Comparison of ENCODE assay signal across 8 cellular contexts in genomic region chr1:153617677-153618076, GRCh38. TPM values are rescaled to one million over a fixed set of nuclear protein-coding genes. Genes with fewer than 3 reads are reported as not detected.
DNase-seq lines count a peak whose midpoint lies in the region; ATAC-seq and TF ChIP-seq lines count a peak whose summit lies in the region.

No MANE protein-coding gene starts in this region.

- no peaks in the 10 kb centered on the region for H3K36me3 Mint-ChIP-seq in type B pancreatic cell

- peak; percentile 75 for ATAC-seq in GM19452 (IDR thresholded peaks at IDR 0.05; ENCODE audit: unreplicated experiment)

- no peaks in the 10 kb centered on the region for H3K27me3 Mint-ChIP-seq in type B pancreatic cell

- no peaks in the 10 kb centered on the region for H3K9me3 Mint-ChIP-seq in type B pancreatic cell

- DNase-seq in NCI-H2029 (lab: John Stamatoyannopoulos, UW) (peak; percentile 11), NCI-H2029 treated with DMSO at 0.1 percent for 48 hours (lab: John Stamatoyannopoulos, UW) (no peak), NCI-H748 treated with DMSO at 0.1 percent for 48 hours (lab: John Stamatoyannopoulos, UW) (peak; percentile 39), iPS-NIHi11 (ENCODE audit: low spot score) (peak; percentile 80), type B pancreatic cell (ENCODE audit: extremely low spot score, unreplicated experiment) (no peak), H4 (ENCODE audit: low spot score) (no peak)
- peak; percentile 69 for DNase-seq in activated T-helper 9 cell treated with anti-CD3 and anti-CD28 coated beads, Interleukin-2, amount 50 U/mL, for 16 hours (ENCODE audit: low read depth)

- H3K4me3 Mint-ChIP-seq in type B pancreatic cell = no peak overlapping the region

- peak overlapping the region; percentile 39 for H3K27ac Mint-ChIP-seq in type B pancreatic cell

- peak; percentile 70 for TF ChIP-seq CTCF in type B pancreatic cell (conservative IDR thresholded peaks at IDR 0.05)

- peaks cover 23% of the 10 kb centered on the region for H3K4me1 Mint-ChIP-seq in type B pancreatic cell (ENCODE audit: unreplicated experiment)

RNA-seq across cellular contexts. Expression of gene S100A14, which starts 1.6 kb away (rescaled TPM):
- 139 and 266 TPM in 2 replicates for total RNA-seq in type B pancreatic cell (ENCODE audit: low replicate concordance)
- not detected in 2 replicates for total RNA-seq in H4 (2014; rRNA removed; shearing (Covaris generic))

RNA-seq across cellular contexts. Expression of gene S100A16, which starts 4.7 kb away (rescaled TPM):
- 173 and 517 TPM in 2 replicates for total RNA-seq in type B pancreatic cell (ENCODE audit: low replicate concordance)
- total RNA-seq in H4 (2014; rRNA removed; shearing (Covaris generic)) = 25.1 and 35.9 TPM in 2 replicates

RNA-seq across cellular contexts. Expression of gene S100A13, which starts 9.6 kb away (rescaled TPM):
- 58.3 and 102 TPM in 2 replicates for total RNA-seq in type B pancreatic cell (ENCODE audit: low replicate concordance)
- total RNA-seq in H4 (2014; rRNA removed; shearing (Covaris generic)) = 160 and 175 TPM in 2 replicates

RNA-seq across cellular contexts. Expression of gene S100A1, which starts 10.6 kb away (rescaled TPM):
- 0.97 TPM in 1 of 2 replicates, not detected in the other for total RNA-seq in type B pancreatic cell (ENCODE audit: low replicate concordance)
- 0.91 TPM in 1 of 2 replicates, not detected in the other for total RNA-seq in H4 (2014; rRNA removed; shearing (Covaris generic))

RNA-seq across cellular contexts. Expression of gene CHTOP, which starts 16.2 kb away (rescaled TPM):
- total RNA-seq in type B pancreatic cell (ENCODE audit: low replicate concordance) = 87.5 and 108 TPM in 2 replicates
- 39.3 and 42.6 TPM in 2 replicates for total RNA-seq in H4 (2014; rRNA removed; shearing (Covaris generic))

Comparison
In these comparisons a context has a peak if more than half of its experiments do, and no peak if none do; other contexts are left out.
1. DNase-seq: peak in NCI-H2029 (single experiment), NCI-H748 treated with DMSO at 0.1 percent for 48 hours (single experiment), activated T-helper 9 cell treated with anti-CD3 and anti-CD28 coated beads, Interleukin-2, amount 50 U/mL, for 16 hours (single experiment) and iPS-NIHi11 (single experiment); none in NCI-H2029 treated with DMSO at 0.1 percent for 48 hours (single experiment), type B pancreatic cell (single experiment) and H4 (single experiment).
2. RNA of gene S100A14, which starts 1.6 kb away (total RNA-seq): 139 to 266 TPM in type B pancreatic cell; not detected in H4; every median in the first group is over 100 times any median in the second.